In genomic region chr16:75038036-75038959, GRCh38 we compare ENCODE assay signal across 1 cellular context.
TF ChIP-seq lines count a peak whose summit lies in the region.

No MANE protein-coding gene starts in this region.

TF ChIP-seq in K562, 482 proteins besides CTCF, POLR2A, EP300 and RAD21 (continued from another document and continues in another):
- TF ChIP-seq ARID3A (IDR thresholded peaks at IDR 0.05; ENCODE audit: borderline replicate concordance, low read depth, low read length) (peak; percentile 11; the same call in 1 of the 2 replicates), ZBTB5 (IDR thresholded peaks at IDR 0.05) (no peak), JUND (IDR thresholded peaks at IDR 0.05; ENCODE audit: borderline replicate concordance, low read depth, low read length) (no peak), JUND (tag; IDR thresholded peaks at IDR 0.05; ENCODE audit: borderline replicate concordance, low read depth, low read length) (peak; percentile 26; the same call in 1 of the 3 replicates), MEIS2 (IDR thresholded peaks at IDR 0.05; ENCODE audit: partially characterized antibody) (no peak), POLR2AphosphoS5 (IDR thresholded peaks at IDR 0.05; ENCODE audit: control insufficient read depth, insufficient read depth, low read depth, low read length) (no peak), PHTF2 (CRISPR knock-in tag; IDR thresholded peaks at IDR 0.05) (no peak), E2F1 (CRISPR knock-in tag; IDR thresholded peaks at IDR 0.05) (no peak), DPF2 (IDR thresholded peaks at IDR 0.05) (0 out of 2 replicates have a peak, but pooled peaks have one; percentile 28), KDM4B (IDR thresholded peaks at IDR 0.05; ENCODE audit: borderline replicate concordance in 2 of 2, low read depth in 1 of 2) (no peak), PRMT5 (CRISPR knock-in tag; IDR thresholded peaks at IDR 0.05) (no peak), XRCC3 (IDR thresholded peaks at IDR 0.05) (no peak), TARDBP (IDR thresholded peaks at IDR 0.05) (no peak), BCL6 (CRISPR knock-in tag; IDR thresholded peaks at IDR 0.05) (no peak), RNF219 (CRISPR knock-in tag; IDR thresholded peaks at IDR 0.05) (no peak), XRCC5 (IDR thresholded peaks at IDR 0.05; ENCODE audit: low read depth, low read length) (no peak), MTF1 (CRISPR knock-in tag; IDR thresholded peaks at IDR 0.05; ENCODE audit: borderline replicate concordance) (no peak), ZNF124 (CRISPR knock-in tag; IDR thresholded peaks at IDR 0.05) (no peak), MTA3 (IDR thresholded peaks at IDR 0.05; ENCODE audit: borderline replicate concordance) (peak; percentile 36; the same call in 1 of the 2 replicates), ZFPM2 (CRISPR knock-in tag; IDR thresholded peaks at IDR 0.05) (no peak), ZNF431 (CRISPR knock-in tag; IDR thresholded peaks at IDR 0.05) (no peak), FOXJ2 (tag; IDR thresholded peaks at IDR 0.05) (no peak), TAL1 (IDR thresholded peaks at IDR 0.05) (peak; percentile 26; the same call in 1 of the 2 replicates), TRIM25 (IDR thresholded peaks at IDR 0.05; ENCODE audit: borderline replicate concordance) (no peak), ZBTB1 (CRISPR knock-in tag; IDR thresholded peaks at IDR 0.05; ENCODE audit: borderline replicate concordance, low read depth) (no peak), GTF3C2 (IDR thresholded peaks at IDR 0.05; ENCODE audit: borderline replicate concordance, extremely low read depth, insufficient read length) (no peak), MAFG (tag; conservative IDR thresholded peaks at IDR 0.05) (no peak), ZNF785 (CRISPR knock-in tag; IDR thresholded peaks at IDR 0.05) (no peak), FOXO4 (CRISPR knock-in tag; IDR thresholded peaks at IDR 0.05) (no peak), DNMT1 (IDR thresholded peaks at IDR 0.05) (no peak), YY1 (IDR thresholded peaks at IDR 0.05; ENCODE audit: borderline replicate concordance in 1 of 3, control insufficient read depth in 1 of 3, extremely low read depth in 1 of 3, insufficient read depth in 3 of 3, insufficient read length in 1 of 3, insufficient replicate concordance in 2 of 3, low read depth in 1 of 3, low read length in 2 of 3) (peak in 1 of 3 experiments; percentile 37), U2AF1 (optimal IDR thresholded peaks at IDR 0.05; ENCODE audit: low read depth, low read length) (no peak), ETV1 (tag; conservative IDR thresholded peaks at IDR 0.05; ENCODE audit: low read depth) (no peak), ZNF586 (CRISPR knock-in tag; conservative IDR thresholded peaks at IDR 0.05) (no peak), NR2C2 (CRISPR knock-in tag; IDR thresholded peaks at IDR 0.05) (no peak), NR2C2 (tag; IDR thresholded peaks at IDR 0.05) (no peak), ZBTB11 (CRISPR knock-in tag; IDR thresholded peaks at IDR 0.05) (no peak), ZNF699 (CRISPR knock-in tag; IDR thresholded peaks at IDR 0.05; ENCODE audit: insufficient replicate concordance) (no peak), ZNF584 (CRISPR knock-in tag; IDR thresholded peaks at IDR 0.05; ENCODE audit: low read depth) (no peak), SMARCE1 (IDR thresholded peaks at IDR 0.05) (peak; percentile 24; the same call in 1 of the 2 replicates), ZNF512 (tag; IDR thresholded peaks at IDR 0.05) (no peak), BDP1 (IDR thresholded peaks at IDR 0.05; ENCODE audit: insufficient read depth, insufficient read length) (no peak), CBX3 (IDR thresholded peaks at IDR 0.05; ENCODE audit: borderline replicate concordance in 1 of 2, low read length in 2 of 2) (no peak)
- TF ChIP-seq, protein P1, sequence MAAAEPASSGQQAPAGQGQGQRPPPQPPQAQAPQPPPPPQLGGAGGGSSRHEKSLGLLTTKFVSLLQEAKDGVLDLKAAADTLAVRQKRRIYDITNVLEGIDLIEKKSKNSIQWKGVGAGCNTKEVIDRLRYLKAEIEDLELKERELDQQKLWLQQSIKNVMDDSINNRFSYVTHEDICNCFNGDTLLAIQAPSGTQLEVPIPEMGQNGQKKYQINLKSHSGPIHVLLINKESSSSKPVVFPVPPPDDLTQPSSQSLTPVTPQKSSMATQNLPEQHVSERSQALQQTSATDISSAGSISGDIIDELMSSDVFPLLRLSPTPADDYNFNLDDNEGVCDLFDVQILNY (CRISPR knock-in tag; IDR thresholded peaks at IDR 0.05): no peak
